ENCODE assay signal across 35 cellular contexts in the genomic region with DNA sequence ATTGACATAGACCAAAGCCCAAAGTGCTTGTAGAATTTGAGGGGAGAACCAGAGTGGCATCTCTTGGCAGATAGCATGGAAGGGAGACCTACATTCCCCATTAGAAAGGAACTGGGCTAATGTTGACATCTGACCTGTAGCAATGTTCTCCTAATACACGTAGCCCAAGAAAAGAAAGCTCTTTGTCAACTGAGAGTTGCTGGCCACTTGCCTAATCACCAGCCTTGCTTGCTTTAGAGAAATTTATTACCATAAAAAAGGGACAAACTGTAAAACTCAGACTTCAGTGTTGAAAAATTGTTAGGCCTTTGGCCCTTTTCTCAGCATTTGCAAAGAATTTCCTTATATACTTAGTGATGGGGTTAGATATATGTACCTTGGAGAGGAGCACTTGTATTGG.
"Had no signal": no experiment of that assay in that cellular context is flagged by ENCODE, and none has a peak within 500 bp of the region (broad histone marks: within the 10 kb centered on the region; RNA-seq: fewer than 3 reads in every experiment).

No MANE protein-coding gene starts in this region.

- DNase-seq: Karpas-422, Kasumi-1, KBM-7, KG1, MG63, MM.1S, MV-4-11, NCI-H1048, NCI-H1092, NCI-H1092 treated with DMSO at 0.1 percent for 48 hours, NCI-H1105, NCI-H1105 treated with DMSO at 0.1 percent for 48 hours, NCI-H1417, NCI-H1417 treated with DMSO at 0.1 percent for 48 hours, NCI-H1436, NCI-H1436 treated with DMSO at 0.1 percent for 48 hours, NCI-H1694, NCI-H1694 treated with DMSO at 0.1 percent for 48 hours, NCI-H187, NCI-H187 treated with DMSO at 0.1 percent for 48 hours, NCI-H1930, NCI-H2029, NCI-H2029 treated with DMSO at 0.1 percent for 48 hours, NCI-H2081, NCI-H2081 treated with DMSO at 0.1 percent for 48 hours, NCI-H2107, NCI-H2171, NCI-H2171 treated with DMSO at 0.1 percent for 48 hours, NCI-H2227 treated with DMSO at 0.1 percent for 48 hours, NCI-H226, NCI-H345, NCI-H446, NCI-H446 treated with DMSO at 0.1 percent for 48 hours, NCI-H510A had no signal

- H3K27ac ChIP-seq: KMS-11 had no signal

- H3K4me3 ChIP-seq: MG63 had no signal

- H3K36me3 ChIP-seq: MG63 had no signal

- H3K9me3 ChIP-seq: MG63 had no signal
